Comparison of ENCODE assay signal across 29 cellular contexts in the genomic region with DNA sequence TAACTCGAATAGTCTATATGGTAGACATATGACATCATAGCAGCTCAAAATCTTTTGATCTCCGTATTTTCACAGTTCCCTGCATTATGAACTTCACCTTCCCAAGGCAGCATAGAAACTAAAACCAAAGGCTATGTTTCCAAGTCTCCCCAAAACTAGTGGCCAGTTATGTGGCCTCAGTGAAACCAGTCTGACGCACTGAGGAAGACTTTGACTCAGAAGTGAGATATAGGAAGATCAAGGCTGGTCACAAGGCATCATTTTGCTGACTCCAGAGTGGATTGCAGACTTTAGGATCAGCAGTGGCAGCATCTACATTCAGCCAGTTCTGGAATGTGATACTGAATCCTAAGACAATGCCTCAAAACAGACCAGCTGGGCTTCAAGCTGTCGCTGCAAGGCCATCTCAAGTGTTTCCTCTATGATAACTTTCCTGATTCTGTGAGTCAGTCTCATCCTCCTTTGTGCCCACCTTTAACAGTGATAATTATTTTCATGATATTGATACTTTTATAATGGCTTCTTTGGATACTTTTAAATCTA.
"Had no signal": no experiment of that assay in that cellular context is flagged by ENCODE, and none has a peak within 500 bp of the region (broad histone marks: within the 10 kb centered on the region; RNA-seq: fewer than 3 reads in every experiment).

No MANE protein-coding gene starts in this region.

- H3K27ac Mint-ChIP-seq: activated CD4-positive, alpha-beta T cell treated with anti-CD3 and anti-CD28 coated beads for 36 hours; activated naive CD4-positive, alpha-beta T cell treated with anti-CD3 and anti-CD28 coated beads for 36 hours; activated naive CD8-positive, alpha-beta T cell treated with anti-CD3 and anti-CD28 coated beads for 36 hours; nephron; stimulated activated memory B cell treated with anti-CD40 and anti-IgM and Interleukin-4, amounts not matched to agents 10 μg/mL and 1 μg/mL and 100 μg/mL, for 72 hours; stimulated activated naive CD8-positive, alpha-beta T cell treated with anti-CD3 and anti-CD28 coated beads, Interleukin-15, amount 100 ng/mL, for 72 hours; type B pancreatic cell had no signal

- H3K36me3 ChIP-seq: adrenal gland, left ventricle myocardium inferior, neutrophil, ovary, prostate gland, sigmoid colon, uterus had no signal

- H3K4me3 Mint-ChIP-seq: activated CD4-positive, alpha-beta T cell treated with anti-CD3 and anti-CD28 coated beads for 36 hours; activated naive CD4-positive, alpha-beta T cell treated with anti-CD3 and anti-CD28 coated beads for 36 hours; activated naive CD8-positive, alpha-beta T cell treated with anti-CD3 and anti-CD28 coated beads for 36 hours; nephron; stimulated activated memory B cell treated with anti-CD40 and anti-IgM and Interleukin-4, amounts not matched to agents 10 μg/mL and 1 μg/mL and 100 μg/mL, for 72 hours; stimulated activated naive CD8-positive, alpha-beta T cell treated with anti-CD3 and anti-CD28 coated beads, Interleukin-15, amount 100 ng/mL, for 72 hours; type B pancreatic cell had no signal

- H3K27me3 Mint-ChIP-seq: stimulated activated memory B cell treated with anti-CD40 and anti-IgM and Interleukin-4, amounts not matched to agents 10 μg/mL and 1 μg/mL and 100 μg/mL, for 72 hours; type B pancreatic cell had no signal

- H3K4me3 ChIP-seq: adrenal gland, body of pancreas, left ventricle myocardium inferior, lung, mucosa of descending colon, ovary, prostate gland, sigmoid colon, uterus had no signal

- DNase-seq: activated CD4-positive, alpha-beta T cell treated with anti-CD3 and anti-CD28 coated beads for 36 hours; activated CD4-positive, CD25-positive, alpha-beta regulatory T cell; activated effector memory CD4-positive, alpha-beta T cell treated with anti-CD3 and anti-CD28 coated beads, Interleukin-2, amount 50 U/mL, for 16 hours; activated naive CD4-positive, alpha-beta T cell treated with anti-CD3 and anti-CD28 coated beads for 36 hours; activated naive CD8-positive, alpha-beta T cell treated with anti-CD3 and anti-CD28 coated beads for 36 hours; adrenal gland; aorta; body of pancreas; dermis blood vessel endothelial cell; effector CD8-positive, alpha-beta T cell; left ventricle myocardium inferior; mucosa of descending colon; ovary; retina; sigmoid colon; small intestine; stimulated activated CD4-positive, alpha-beta T cell treated with anti-CD3 and anti-CD28 coated beads, Interleukin-4, amount 100 ng/mL, for 24 hours; stimulated activated naive CD8-positive, alpha-beta T cell treated with anti-CD3 and anti-CD28 coated beads, Interleukin-15, amount 100 ng/mL, for 72 hours; substantia nigra; uterus had no signal

- H3K36me3 Mint-ChIP-seq: activated naive CD8-positive, alpha-beta T cell treated with anti-CD3 and anti-CD28 coated beads for 36 hours; stimulated activated memory B cell treated with anti-CD40 and anti-IgM and Interleukin-4, amounts not matched to agents 10 μg/mL and 1 μg/mL and 100 μg/mL, for 72 hours; type B pancreatic cell had no signal

- H3K9me3 ChIP-seq: adrenal gland, body of pancreas, left ventricle myocardium inferior, mucosa of descending colon, neutrophil, ovary, prostate gland, sigmoid colon, uterus had no signal

- H3K4me1 Mint-ChIP-seq: nephron; stimulated activated memory B cell treated with anti-CD40 and anti-IgM and Interleukin-4, amounts not matched to agents 10 μg/mL and 1 μg/mL and 100 μg/mL, for 72 hours had no signal

- H3K9me3 Mint-ChIP-seq: activated naive CD4-positive, alpha-beta T cell treated with anti-CD3 and anti-CD28 coated beads for 36 hours; activated naive CD8-positive, alpha-beta T cell treated with anti-CD3 and anti-CD28 coated beads for 36 hours; nephron; stimulated activated memory B cell treated with anti-CD40 and anti-IgM and Interleukin-4, amounts not matched to agents 10 μg/mL and 1 μg/mL and 100 μg/mL, for 72 hours; stimulated activated naive CD8-positive, alpha-beta T cell treated with anti-CD3 and anti-CD28 coated beads, Interleukin-15, amount 100 ng/mL, for 72 hours; type B pancreatic cell had no signal

- FAIRE-seq: colon, frontal cortex, islet of Langerhans, small intestine had no signal

- ATAC-seq: activated CD4-positive, alpha-beta T cell treated with anti-CD3 and anti-CD28 coated beads for 36 hours; body of pancreas; mucosa of descending colon; stimulated activated memory B cell treated with anti-CD40 and anti-IgM and Interleukin-4, amounts not matched to agents 10 μg/mL and 1 μg/mL and 100 μg/mL, for 72 hours; stimulated activated naive CD8-positive, alpha-beta T cell treated with anti-CD3 and anti-CD28 coated beads, Interleukin-15, amount 100 ng/mL, for 72 hours had no signal

- H3K4me1 ChIP-seq: adrenal gland, left ventricle myocardium inferior, sigmoid colon, uterus had no signal

- H3K27ac ChIP-seq: adrenal gland, body of pancreas, left ventricle myocardium inferior, neutrophil, ovary, prostate gland, sigmoid colon, uterus had no signal

- H3K27me3 ChIP-seq: adrenal gland, body of pancreas, neutrophil, ovary, sigmoid colon, uterus had no signal
